In genomic region chr5:65925601-65926275, GRCh38 we compare ENCODE assay signal across 8 cellular contexts. TPM values are rescaled to one million over a fixed set of nuclear protein-coding genes. Genes with fewer than 3 reads are reported as not detected.
A peak's percentile ranks its signal among the peaks of the same experiment; 100 is the strongest.
DNase-seq lines count a peak whose midpoint lies in the region; ATAC-seq, FAIRE-seq and TF ChIP-seq lines count a peak whose summit lies in the region.

No MANE protein-coding gene starts in this region.

- peak; percentile 92 for TF ChIP-seq POLR2A in K562 (conservative IDR thresholded peaks at IDR 0.05)

- peaks cover 60% of the 10 kb centered on the region for H3K79me2 ChIP-seq in K562 (ENCODE audit: control insufficient read depth, insufficient read depth, low read length)

- no peaks in the 10 kb centered on the region for H3K27me3 ChIP-seq in K562 (ENCODE audit: control insufficient read depth in 2 of 2, insufficient read depth in 2 of 2, low read length in 2 of 2)

- no peaks in the 10 kb centered on the region for H3K9me3 ChIP-seq in K562 (replicated peaks; ENCODE audit: control insufficient read depth, insufficient read depth, low read depth, low read length)

- H3K9me1 ChIP-seq in K562 (ENCODE audit: control insufficient read depth, insufficient read depth, low read length), result no peaks in the 10 kb centered on the region

- peak overlapping the region; percentile 95 to 99 for H3K9ac ChIP-seq in K562 (ENCODE audit: insufficient read depth in 1 of 2, low read depth in 2 of 2, low read length in 2 of 2)

- H3K36me3 ChIP-seq in K562 (ENCODE audit: control insufficient read depth, insufficient read depth, low read length), result peaks cover 5% of the 10 kb centered on the region; the same call in 2 of the 3 replicates

- H3K27ac ChIP-seq in K562 (ENCODE audit: extremely low read depth, low read depth, low read length), result peak overlapping the region; percentile 97

- H3K4me2 ChIP-seq in K562 (ENCODE audit: insufficient read depth, low read length), result peak overlapping the region; percentile 90

- POLR2A ChIA-PET in K562 (lab: Yijun Ruan, JAX), result interaction anchor here (0.9 to 1.1 kb wide), 6 partner anchors 11 to 83 kb away, joined by 3 to 4 read pairs (median 3); no protein-coding TSS in a partner anchor

- peak in 1 of 2 experiments; percentile 55; a peak in 2 of 4 replicates for TF ChIP-seq RAD21 in K562 (CRISPR knock-in tag; conservative IDR thresholded peaks at IDR 0.05 in 1 of 2, IDR thresholded peaks at IDR 0.05 in 1 of 2)

- intact Hi-C loops in K562 (cut with micrococcal nuclease), result loop anchor here (2.0 to 10.0 kb wide), 3 partner anchors 203 to 301 kb away; partner anchors contain the start of genes NLN, SGTB, SHLD3 and SREK1

- ATAC-seq in HG02884 (IDR thresholded peaks at IDR 0.05; ENCODE audit: unreplicated experiment) (peak; percentile 47), K562 (peak; percentile 80)

- peak overlapping the region; percentile 77 for H2AFZ ChIP-seq in K562 (ENCODE audit: low read depth, low read length)

- H4K20me1 ChIP-seq in K562 (replicated peaks; ENCODE audit: control insufficient read depth, insufficient read depth, low read length), result no peaks in the 10 kb centered on the region

- H3K4me3 ChIP-seq in K562, result peak overlapping the region; percentile 90
- peak overlapping the region; percentile 90 for H3K4me3 ChIP-seq in iPS-11a (ENCODE audit: low read depth, low read length)
- H3K4me3 ChIP-seq in skeletal muscle cell (ENCODE audit: low read depth, low read length), result peak overlapping the region; percentile 93

- peaks cover 2 to 16% of the 10 kb centered on the region in 2 experiments; a peak in 4 of 5 replicates for H3K4me1 ChIP-seq in K562 (replicated peaks in 1 of 2; ENCODE audit: control insufficient read depth in 2 of 2, insufficient read depth in 2 of 2, low read length in 2 of 2)

- FAIRE-seq in K562 (lab: Jason Lieb, UNC), result no peak

- in situ Hi-C loops in K562 (cut with MboI), result loop anchor here (5.0 kb wide), 1 partner anchor 107 kb away; no protein-coding TSS in a partner anchor

- peak; percentile 52 to 68 for DNase-seq in activated CD8-positive, alpha-beta memory T cell treated with anti-CD3 and anti-CD28 coated beads for 1 hour (ENCODE audit: extremely low read depth in 1 of 2, low read depth in 1 of 2)
- no peak for DNase-seq in activated CD8-positive, alpha-beta memory T cell treated with anti-CD3 and anti-CD28 coated beads for 24 hours
- peak; percentile 78 for DNase-seq in NCI-H146 treated with DMSO at 0.1 percent for 48 hours (lab: John Stamatoyannopoulos, UW; ENCODE audit: unreplicated experiment)
- DNase-seq in T-helper 9 cell, result peak; percentile 72
- DNase-seq in K562 (ENCODE audit: extremely low read depth in 1 of 4, low spot score in 3 of 4), result peak; percentile 89 to 91 (median 90)
- DNase-seq in skeletal muscle cell (ENCODE audit: low read depth), result peak; percentile 57

- WGBS in K562 (ENCODE audit: insufficient coverage, low coverage, missing lambda C conversion rate), result under 1% methylated on average over 43 of the region's 94 CpGs

- TF ChIP-seq CTCF in K562 (IDR thresholded peaks at IDR 0.05 in 2 of 3, conservative IDR thresholded peaks at IDR 0.05 in 1 of 3; ENCODE audit: insufficient read depth in 2 of 3, low read depth in 1 of 3, low read length in 3 of 3), result peak; percentile 35 to 67 (median 62)

- TF ChIP-seq EP300 in K562 (IDR thresholded peaks at IDR 0.05; ENCODE audit: low read length), result peak; percentile 30

- no TSS peak for BruUV-seq in K562 (replicated peaks; lab: Mats Ljungman, UMichigan)

- CTCF ChIA-PET in K562 (lab: Yijun Ruan, JAX; ENCODE audit: low intra/inter-chr PET ratio), result interaction anchor here (0.6 kb wide), 1 partner anchor 97 kb away, joined by 8 read pairs; no protein-coding TSS in a partner anchor

TF ChIP-seq in K562, 482 proteins besides CTCF, POLR2A, EP300 and RAD21 (continues in another document):
- TF ChIP-seq SMARCC2 (IDR thresholded peaks at IDR 0.05; ENCODE audit: low read depth), result no peak
- TF ChIP-seq NKRF (IDR thresholded peaks at IDR 0.05; ENCODE audit: borderline replicate concordance), result peak; percentile 74; the same call in 1 of the 2 replicates
- 0 out of 2 replicates have a peak, but pooled peaks have one; percentile 16 for TF ChIP-seq JUND (IDR thresholded peaks at IDR 0.05; ENCODE audit: borderline replicate concordance, low read depth, low read length)
- no peak; the same call in 2 of the 3 replicates for TF ChIP-seq JUND (tag; IDR thresholded peaks at IDR 0.05; ENCODE audit: borderline replicate concordance, low read depth, low read length)
- no peak for TF ChIP-seq MXI1 (IDR thresholded peaks at IDR 0.05; ENCODE audit: low read depth, low read length)
- TF ChIP-seq ZNF431 (CRISPR knock-in tag; IDR thresholded peaks at IDR 0.05), result no peak
- peak; percentile 87 to 93 for TF ChIP-seq UBTF (IDR thresholded peaks at IDR 0.05; ENCODE audit: borderline replicate concordance in 1 of 2, low read depth in 2 of 2, low read length in 2 of 2)
- TF ChIP-seq MTA3 (IDR thresholded peaks at IDR 0.05; ENCODE audit: borderline replicate concordance), result peak; percentile 65
- TF ChIP-seq CBX3 (IDR thresholded peaks at IDR 0.05; ENCODE audit: borderline replicate concordance in 1 of 2, low read length in 2 of 2), result no peak
- TF ChIP-seq, protein P1, sequence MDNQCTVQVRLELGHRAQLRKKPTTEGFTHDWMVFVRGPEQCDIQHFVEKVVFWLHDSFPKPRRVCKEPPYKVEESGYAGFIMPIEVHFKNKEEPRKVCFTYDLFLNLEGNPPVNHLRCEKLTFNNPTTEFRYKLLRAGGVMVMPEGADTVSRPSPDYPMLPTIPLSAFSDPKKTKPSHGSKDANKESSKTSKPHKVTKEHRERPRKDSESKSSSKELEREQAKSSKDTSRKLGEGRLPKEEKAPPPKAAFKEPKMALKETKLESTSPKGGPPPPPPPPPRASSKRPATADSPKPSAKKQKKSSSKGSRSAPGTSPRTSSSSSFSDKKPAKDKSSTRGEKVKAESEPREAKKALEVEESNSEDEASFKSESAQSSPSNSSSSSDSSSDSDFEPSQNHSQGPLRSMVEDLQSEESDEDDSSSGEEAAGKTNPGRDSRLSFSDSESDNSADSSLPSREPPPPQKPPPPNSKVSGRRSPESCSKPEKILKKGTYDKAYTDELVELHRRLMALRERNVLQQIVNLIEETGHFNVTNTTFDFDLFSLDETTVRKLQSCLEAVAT (IDR thresholded peaks at IDR 0.05), result peak; percentile 92 to 94; a peak in 3 of 4 replicates
- TF ChIP-seq MAFK (IDR thresholded peaks at IDR 0.05; ENCODE audit: low read length), result no peak
- no peak for TF ChIP-seq NR2F6 (CRISPR knock-in tag; IDR thresholded peaks at IDR 0.05)
- TF ChIP-seq NONO (IDR thresholded peaks at IDR 0.05; ENCODE audit: low read depth in 2 of 2, low read length in 1 of 2), result peak; percentile 46 to 47; a peak in 1 of 4 replicates
- TF ChIP-seq RFX1 (IDR thresholded peaks at IDR 0.05), result no peak

RNA-seq across cellular contexts. Expression of gene ERBIN, which starts 0.6 kb away (rescaled TPM):
- 112 and 233 TPM in 2 replicates for total RNA-seq in K562 (2011; cell fraction: chromatin; rRNA removed; ENCODE audit: low replicate concordance)
- 51.4 and 66.5 TPM in 2 replicates for total RNA-seq in K562 (2011; cell fraction: nucleolus; rRNA removed)
- total RNA-seq in K562 (2011; cell fraction: nucleoplasm; rRNA removed), result 75.7 and 89.3 TPM in 2 replicates
- 27.9 and 41.7 TPM in 2 replicates for total RNA-seq in K562 (2014; rRNA removed)
- total RNA-seq in K562 (2014; rRNA removed; fragmentation: Illumina TruSeq; extraction: Trizol), result 62.1 and 80.5 TPM in 2 replicates
- total RNA-seq in K562 (2015; rRNA removed; fragmentation: Illumina TruSeq; extraction: Trizol), result 66.1 and 72.8 TPM in 2 replicates
- 47.5 and 50.8 TPM in 2 replicates for total RNA-seq in K562 (2021)
- polyA plus RNA-seq in K562 (2011; rRNA removed), result 37.9 and 56.9 TPM in 2 replicates
- polyA plus RNA-seq in K562 (2011; cell fraction: cytosol; rRNA removed), result 11.3 and 18.9 TPM in 2 replicates
- 35.7 and 43.4 TPM in 2 replicates for polyA plus RNA-seq in K562 (2011; cell fraction: nucleus; rRNA removed)
- 21.0 and 29.0 TPM in 2 replicates for polyA plus RNA-seq in K562 (2012)
- polyA plus RNA-seq in K562 (2014; fragmentation: Illumina TruSeq; extraction: Trizol), result 39.0 and 40.6 TPM in 2 replicates
- 10 to 100 TPM; 11.9 to 12.1 TPM for polyA plus RNA-seq in K562 (2014; fragmentation: Nextera tagmentation; extraction: Ambion mirVana)
- 38.6 and 40.4 TPM in 2 replicates for polyA plus RNA-seq in K562 (2014; rRNA removed)
- polyA minus RNA-seq in K562 (2011; rRNA and poly(A)+ RNA removed), result 120 and 130 TPM in 2 replicates
- 29.4 and 46.2 TPM in 2 replicates for polyA minus RNA-seq in K562 (2011; cell fraction: cytosol; rRNA and poly(A)+ RNA removed)
- 102 and 130 TPM in 2 replicates for polyA minus RNA-seq in K562 (2011; cell fraction: nucleus; rRNA and poly(A)+ RNA removed)
